In genomic region chr13:97226013-97226412, GRCh38 we compare ENCODE assay signal across 9 cellular contexts. TPM values are rescaled to one million over a fixed set of nuclear protein-coding genes. Genes with fewer than 3 reads are reported as not detected.
DNase-seq lines count a peak whose midpoint lies in the region; ATAC-seq and TF ChIP-seq lines count a peak whose summit lies in the region.
"Had no signal": no experiment of that assay in that cellular context is flagged by ENCODE, and none has a peak within 500 bp of the region (broad histone marks: within the 10 kb centered on the region; RNA-seq: fewer than 3 reads in every experiment).

No MANE protein-coding gene starts in this region.

- H3K27ac ChIP-seq in AG04450 (ENCODE audit: low read depth, low read length) (no peak overlapping the region), mammary epithelial cell (ENCODE audit: insufficient read depth, low read depth, low read length) (peak overlapping the region; percentile 97)

- H3K4me3 Mint-ChIP-seq in naive B cell = peak overlapping the region in 6 of 8 donors; percentile 52 to 100 (median 91)

- H3K36me3 Mint-ChIP-seq in naive B cell = no peaks in the 10 kb centered on the region

- H3K4me3 ChIP-seq in AG04450 (ENCODE audit: low read depth, low read length) (peak overlapping the region; percentile 82), mammary epithelial cell (replicated peaks in 1 of 3; ENCODE audit: insufficient read depth in 1 of 3, low read depth in 2 of 3, low read length in 3 of 3) (peak overlapping the region; percentile 29 to 86 (median 85))

- intact Hi-C loops in mammary epithelial cell (cut with micrococcal nuclease) = no loop called here

- H3K9me3 ChIP-seq in AG04450 (ENCODE audit: control insufficient read depth, insufficient read depth, low read length) = no peaks in the 10 kb centered on the region
- no peaks in the 10 kb centered on the region for H3K9me3 ChIP-seq in mammary epithelial cell (replicated peaks; ENCODE audit: insufficient read depth, low read length)

- H3K36me3 ChIP-seq in mammary epithelial cell (ENCODE audit: insufficient read depth, low read length) = no peaks in the 10 kb centered on the region

- H3K4me2 ChIP-seq in mammary epithelial cell (ENCODE audit: insufficient read depth, low read depth, low read length) = peak overlapping the region; percentile 85

- H3K27me3 Mint-ChIP-seq in naive B cell = no peaks in the 10 kb centered on the region

- H3K9me3 Mint-ChIP-seq in naive B cell = no peaks in the 10 kb centered on the region

- H3K4me1 ChIP-seq in mammary epithelial cell (ENCODE audit: insufficient read depth, low read length) = peaks cover 39% of the 10 kb centered on the region

- no peak for TF ChIP-seq CTCF in AG04450 (IDR thresholded peaks at IDR 0.05; ENCODE audit: low read depth, low read length)
- TF ChIP-seq CTCF in mammary epithelial cell (conservative IDR thresholded peaks at IDR 0.05 in 1 of 2, IDR thresholded peaks at IDR 0.05 in 1 of 2; ENCODE audit: extremely low read depth in 1 of 2, insufficient read depth in 1 of 2, low read depth in 1 of 2, low read length in 2 of 2) = no peak

- CTCF ChIA-PET in AG04450 (lab: Charles Lee) = interaction anchor here (1.1 to 7.3 kb wide), 4 partner anchors 116 to 208 kb away, joined by 5 to 92 read pairs (median 26); no protein-coding TSS in a partner anchor
- CTCF ChIA-PET in mammary epithelial cell (lab: Charles Lee; ENCODE audit: low non-redundant PET) = no interaction called here

- in situ Hi-C loops in mammary epithelial cell (cut with MboI; ENCODE audit: low sequenced_read_pairs in 2 of 2) = no loop called here

- no peak for DNase-seq in AG04450 (ENCODE audit: low read depth, low spot score)
- DNase-seq in NAMALWA (ENCODE audit: low spot score) = peak; percentile 16
- DNase-seq in mammary epithelial cell = peak; percentile 25
- DNase-seq in naive B cell = no peak
- no peak for DNase-seq in NCI-H774 (lab: John Stamatoyannopoulos, UW)
- DNase-seq: NCI-H524 treated with DMSO at 0.1 percent for 48 hours had no signal

- H3K4me1 Mint-ChIP-seq in naive B cell = peaks cover 61 to 73% (median 65%) of the 10 kb centered on the region in 3 donors

- H3K79me2 ChIP-seq in mammary epithelial cell (ENCODE audit: insufficient read depth, low read length) = peaks cover 84% of the 10 kb centered on the region

- H2AFZ ChIP-seq in mammary epithelial cell (ENCODE audit: low read depth, low read length) = no peak overlapping the region

- BruUV-seq in mammary epithelial cell (replicated peaks; lab: Mats Ljungman, UMichigan) = no TSS peak

- WGBS in mammary epithelial cell (ENCODE audit: low coverage, missing lambda C conversion rate) = 6% methylated on average over 8 of the region's 8 CpGs

- H3K27ac Mint-ChIP-seq in naive B cell = peak overlapping the region in 4 of 6 donors; percentile 87 to 97 (median 96)

- POLR2A ChIA-PET in AG04450 (lab: Yijun Ruan, JAX) = interaction anchor here (0.7 kb wide), 1 partner anchor 32 kb away, joined by 3 read pairs; no protein-coding TSS in a partner anchor

- no peak for ATAC-seq in naive B cell (ENCODE audit: low read depth in 2 of 2)
- no peak for ATAC-seq in HG03139 (IDR thresholded peaks at IDR 0.05; ENCODE audit: unreplicated experiment)
- ATAC-seq in GM21515 (IDR thresholded peaks at IDR 0.05; ENCODE audit: unreplicated experiment) = no peak
- ATAC-seq in HG03378 (IDR thresholded peaks at IDR 0.05; ENCODE audit: unreplicated experiment) = no peak

- H3K27me3 ChIP-seq in AG04450 (ENCODE audit: control insufficient read depth, insufficient read depth, low read length) = no peaks in the 10 kb centered on the region
- H3K27me3 ChIP-seq in mammary epithelial cell (ENCODE audit: insufficient read depth, low read length) = no peaks in the 10 kb centered on the region

- H4K20me1 ChIP-seq in mammary epithelial cell (ENCODE audit: insufficient read depth, low read length) = no peaks in the 10 kb centered on the region

- dilution Hi-C loops in mammary epithelial cell (cut with HindIII; ENCODE audit: low sequenced_read_pairs) = no loop called here

- peak overlapping the region; percentile 98 for H3K9ac ChIP-seq in mammary epithelial cell (ENCODE audit: insufficient read depth, low read length)

RNA-seq across cellular contexts. Expression of gene MBNL2, which starts 3.9 kb away (rescaled TPM):
- polyA plus RNA-seq in AG04450 (2011; rRNA removed) (42.4 and 44.0 TPM in 2 replicates), mammary epithelial cell (20.0 TPM), naive B cell (ENCODE audit: low read depth in 6 of 6) (10 to 100 TPM; 18.2 to 36.1 (median 21.3) TPM)
- polyA minus RNA-seq in AG04450 (2011; rRNA and poly(A)+ RNA removed) = 83.4 and 103 TPM in 2 replicates
- total RNA-seq in mammary epithelial cell = 100 to 1,000 TPM in 1 of 2 donors, 10 to 100 TPM in 1; 37.5 to 125 TPM
- 33.9 TPM for polyA minus RNA-seq in mammary epithelial cell

Comparison
In these comparisons a context has a peak if more than half of its experiments do, and no peak if none do; other contexts are left out.
1. DNase-seq: peak in NAMALWA (single experiment) and mammary epithelial cell (single experiment); none in AG04450 (single experiment), naive B cell (single experiment) and NCI-H774 (single experiment).